ENCODE assay signal across 5 cellular contexts in genomic region chr20:35071436-35072153, GRCh38. TPM values are rescaled to one million over a fixed set of nuclear protein-coding genes. Genes with fewer than 3 reads are reported as not detected.
A peak's percentile ranks its signal among the peaks of the same experiment; 100 is the strongest.
DNase-seq lines count a peak whose midpoint lies in the region; ATAC-seq, FAIRE-seq and TF ChIP-seq lines count a peak whose summit lies in the region.
"Not testable (repeated sequence)": the region's sequence is repeated elsewhere in the genome, so short reads cannot be mapped to it uniquely, and the experiment has no call there.

No MANE protein-coding gene starts in this region.

- H3K4me1 Mint-ChIP-seq in CD8-positive, alpha-beta T cell (ENCODE audit: low read depth) = peaks cover 37% of the 10 kb centered on the region
- peaks cover 17% of the 10 kb centered on the region for H3K4me1 Mint-ChIP-seq in memory B cell

- not testable (repeated sequence) for H3K4me3 Mint-ChIP-seq in CD8-positive, alpha-beta T cell
- peak overlapping the region; percentile 17 for H3K4me3 Mint-ChIP-seq in memory B cell

- not testable (repeated sequence) for FAIRE-seq in K562 (lab: Jason Lieb, UNC); HepG2 (lab: Jason Lieb, UNC)

- not testable (repeated sequence) for H3K9me1 ChIP-seq in K562 (ENCODE audit: control insufficient read depth, insufficient read depth, low read length)

- in situ Hi-C loops in K562 (cut with MboI) = loop anchor here (10.0 kb wide), 1 partner anchor 1473 kb away; the partner anchor contains the start of gene MYL9
- in situ Hi-C loops in HepG2 (cut with HindIII; ENCODE audit: extremely low pct_ligation_motif_present, low pct_unique_long_range_greater_than_20kb) = not testable (repeated sequence)

- not testable (repeated sequence) for BruUV-seq in K562 (replicated peaks; lab: Mats Ljungman, UMichigan); HepG2 (replicated peaks; lab: Mats Ljungman, UMichigan)

- not testable (repeated sequence) for TF ChIP-seq CTCF in CD8-positive, alpha-beta T cell (IDR thresholded peaks at IDR 0.05); HEK293 (tag by site-specific recombination; IDR thresholded peaks at IDR 0.05); K562 (IDR thresholded peaks at IDR 0.05 in 2 of 3, conservative IDR thresholded peaks at IDR 0.05 in 1 of 3; ENCODE audit: insufficient read depth in 2 of 3, low read depth in 1 of 3, low read length in 3 of 3); HepG2 (CRISPR knock-in tag; IDR thresholded peaks at IDR 0.05)

- TF ChIP-seq EP300 in K562 (IDR thresholded peaks at IDR 0.05; ENCODE audit: low read length); HepG2 (IDR thresholded peaks at IDR 0.05; ENCODE audit: low read depth in 2 of 2, low read length in 2 of 2); HepG2 (CRISPR knock-in tag; IDR thresholded peaks at IDR 0.05; ENCODE audit: borderline replicate concordance): not testable (repeated sequence)

- H3K27me3 Mint-ChIP-seq in CD8-positive, alpha-beta T cell (ENCODE audit: low read depth); memory B cell: not testable (repeated sequence)

- not testable (repeated sequence) for DNase-seq in CD8-positive, alpha-beta T cell; K562 (ENCODE audit: extremely low read depth in 1 of 4, low spot score in 3 of 4); HepG2 (ENCODE audit: low spot score); memory B cell (ENCODE audit: low spot score in 2 of 2)

- H3K36me3 ChIP-seq in CD8-positive, alpha-beta T cell (ENCODE audit: insufficient read depth, low read length) = not testable (repeated sequence)
- H3K36me3 ChIP-seq in HEK293 (ENCODE audit: control insufficient read depth in 2 of 2, insufficient read depth in 1 of 2, low read length in 2 of 2) (peaks cover 7 to 13% of the 10 kb centered on the region in 2 experiments), K562 (ENCODE audit: control insufficient read depth, insufficient read depth, low read length) (peaks cover 31% of the 10 kb centered on the region; the same call in 1 of the 3 replicates), HepG2 (replicated peaks in 1 of 2; ENCODE audit: control insufficient read depth in 1 of 2, insufficient read depth in 2 of 2, low read length in 2 of 2) (peaks cover 19 to 43% of the 10 kb centered on the region in 2 experiments)

- not testable (repeated sequence) for H3K27ac ChIP-seq in CD8-positive, alpha-beta T cell (ENCODE audit: low read depth, low read length); HEK293 (ENCODE audit: extremely low read depth, low read depth, low read length); K562 (ENCODE audit: extremely low read depth, low read depth, low read length); HepG2 (ENCODE audit: extremely low read length, insufficient read depth, low read length)

- not testable (repeated sequence) for H2AFZ ChIP-seq in K562 (ENCODE audit: low read depth, low read length); HepG2 (ENCODE audit: low read length)

- 74% methylated on average over 7 of the region's 8 CpGs for WGBS in K562 (ENCODE audit: insufficient coverage, low coverage, missing lambda C conversion rate)
- WGBS in HepG2 (ENCODE audit: low lambda C conversion rate) = 96% methylated on average over 8 of the region's 8 CpGs

- H3K4me3 ChIP-seq in CD8-positive, alpha-beta T cell (ENCODE audit: low read depth, low read length); HEK293 (ENCODE audit: low read depth, low read length); K562; HepG2 (replicated peaks in 1 of 3; ENCODE audit: insufficient read depth in 1 of 3, low read depth in 2 of 3, low read length in 3 of 3): not testable (repeated sequence)

- not testable (repeated sequence) for TF ChIP-seq POLR2A in K562 (conservative IDR thresholded peaks at IDR 0.05); HepG2 (IDR thresholded peaks at IDR 0.05; ENCODE audit: insufficient read depth in 1 of 2, low read depth in 2 of 2, low read length in 2 of 2)

- POLR2A ChIA-PET in CD8-positive, alpha-beta T cell (lab: Charles Lee); HEK293 (lab: Yijun Ruan, JAX); K562 (lab: Yijun Ruan, JAX); HepG2 (lab: Yijun Ruan, JAX): not testable (repeated sequence)

- not testable (repeated sequence) for H4K20me1 ChIP-seq in K562 (replicated peaks; ENCODE audit: control insufficient read depth, insufficient read depth, low read length)
- H4K20me1 ChIP-seq in HepG2 (ENCODE audit: insufficient read depth, low read length) = peaks cover 11% of the 10 kb centered on the region

- not testable (repeated sequence) for H3K4me2 ChIP-seq in K562 (ENCODE audit: insufficient read depth, low read length); HepG2 (ENCODE audit: low read depth, low read length)

- not testable (repeated sequence) for H3K4me1 ChIP-seq in CD8-positive, alpha-beta T cell (ENCODE audit: insufficient read depth, low read length); HEK293 (ENCODE audit: control insufficient read depth, insufficient read depth, low read length); K562 (replicated peaks in 1 of 2; ENCODE audit: control insufficient read depth in 2 of 2, insufficient read depth in 2 of 2, low read length in 2 of 2); HepG2 (ENCODE audit: insufficient read depth, low read length)

- not testable (repeated sequence) for H3K27me3 ChIP-seq in CD8-positive, alpha-beta T cell (ENCODE audit: insufficient read depth, low read length); K562 (ENCODE audit: control insufficient read depth in 2 of 2, insufficient read depth in 2 of 2, low read length in 2 of 2); HepG2 (ENCODE audit: control insufficient read depth in 1 of 2, insufficient read depth in 2 of 2, low read length in 2 of 2)

- H3K9ac ChIP-seq in K562 (ENCODE audit: insufficient read depth in 1 of 2, low read depth in 2 of 2, low read length in 2 of 2); HepG2 (ENCODE audit: insufficient read depth, low read depth, low read length): not testable (repeated sequence)

- H3K36me3 Mint-ChIP-seq in CD8-positive, alpha-beta T cell = peaks cover 68% of the 10 kb centered on the region
- peaks cover 31% of the 10 kb centered on the region for H3K36me3 Mint-ChIP-seq in memory B cell

- intact Hi-C loops in CD8-positive, alpha-beta T cell (cut with DNase I, micrococcal nuclease); K562 (cut with micrococcal nuclease); HepG2 (cut with micrococcal nuclease; ENCODE audit: unreplicated experiment): not testable (repeated sequence)

- CTCF ChIA-PET in CD8-positive, alpha-beta T cell (lab: Charles Lee); K562 (lab: Yijun Ruan, JAX; ENCODE audit: low intra/inter-chr PET ratio); HepG2 (lab: Yijun Ruan, JAX; ENCODE audit: low intra/inter-chr PET ratio, low total read pairs): not testable (repeated sequence)
- CTCF ChIA-PET in HEK293 (lab: Yijun Ruan, JAX) = interaction anchor here (0.8 kb wide), 1 partner anchor 20 kb away, joined by 4 read pairs; no protein-coding TSS in a partner anchor

- H3K9me3 ChIP-seq in CD8-positive, alpha-beta T cell (ENCODE audit: low read length); HEK293 (ENCODE audit: control insufficient read depth, insufficient read depth, low read depth, low read length); K562 (replicated peaks; ENCODE audit: control insufficient read depth, insufficient read depth, low read depth, low read length); HepG2 (ENCODE audit: low read length): not testable (repeated sequence)

- H3K27ac Mint-ChIP-seq in CD8-positive, alpha-beta T cell = peak overlapping the region; percentile 57
- not testable (repeated sequence) for H3K27ac Mint-ChIP-seq in memory B cell

- not testable (repeated sequence) for TF ChIP-seq RAD21 in K562 (CRISPR knock-in tag; conservative IDR thresholded peaks at IDR 0.05 in 1 of 2, IDR thresholded peaks at IDR 0.05 in 1 of 2); HepG2 (CRISPR knock-in tag; IDR thresholded peaks at IDR 0.05)

- ATAC-seq in CD8-positive, alpha-beta T cell; K562; HepG2; memory B cell (ENCODE audit: low read depth): not testable (repeated sequence)

- not testable (repeated sequence) for H3K9me3 Mint-ChIP-seq in CD8-positive, alpha-beta T cell; memory B cell

- H3K79me2 ChIP-seq in K562 (ENCODE audit: control insufficient read depth, insufficient read depth, low read length) (peaks cover 12% of the 10 kb centered on the region), HepG2 (ENCODE audit: insufficient read depth, low read length) (peaks cover 38% of the 10 kb centered on the region)

RNA-seq across cellular contexts. Expression of gene TRPC4AP, which starts 21.0 kb away (rescaled TPM):
- 10 to 100 TPM; 63.3 to 64.0 TPM for total RNA-seq in CD8-positive, alpha-beta T cell
- 144 and 200 TPM in 2 replicates for total RNA-seq in K562 (2011; cell fraction: chromatin; rRNA removed; ENCODE audit: low replicate concordance)
- 104 and 109 TPM in 2 replicates for total RNA-seq in K562 (2011; cell fraction: nucleolus; rRNA removed)
- total RNA-seq in K562 (2011; cell fraction: nucleoplasm; rRNA removed) = 81.8 and 94.8 TPM in 2 replicates
- total RNA-seq in K562 (2014; rRNA removed) (27.8 and 30.4 TPM in 2 replicates), K562 (2014; rRNA removed; fragmentation: Illumina TruSeq; extraction: Trizol) (30.8 and 31.4 TPM in 2 replicates), K562 (2015; rRNA removed; fragmentation: Illumina TruSeq; extraction: Trizol) (33.2 and 33.3 TPM in 2 replicates), K562 (2021) (52.4 and 55.9 TPM in 2 replicates), HepG2 (2016; rRNA removed; fragmentation: Illumina TruSeq; extraction: Trizol) (136 and 161 TPM in 2 replicates)
- polyA plus RNA-seq in K562 (2011; rRNA removed) (70.3 and 92.0 TPM in 2 replicates), K562 (2014; fragmentation: Illumina TruSeq; extraction: Trizol) (49.1 and 53.7 TPM in 2 replicates), K562 (2014; fragmentation: Nextera tagmentation; extraction: Ambion mirVana) (1 to 10 TPM; 2.3 to 3.6 TPM), K562 (2014; rRNA removed) (54.4 and 55.0 TPM in 2 replicates), HepG2 (2011; rRNA removed) (137 and 161 TPM in 2 replicates)
- 72.8 and 74.0 TPM in 2 replicates for polyA plus RNA-seq in K562 (2011; cell fraction: cytosol; rRNA removed)
- polyA plus RNA-seq in K562 (2011; cell fraction: nucleus; rRNA removed) = 202 and 245 TPM in 2 replicates
- polyA plus RNA-seq in K562 (2012) = 41.4 and 126 TPM in 2 replicates
- 79.0 and 79.5 TPM in 2 replicates for polyA minus RNA-seq in K562 (2011; rRNA and poly(A)+ RNA removed)
- polyA minus RNA-seq in K562 (2011; cell fraction: cytosol; rRNA and poly(A)+ RNA removed) = 42.6 and 43.7 TPM in 2 replicates
- polyA minus RNA-seq in K562 (2011; cell fraction: nucleus; rRNA and poly(A)+ RNA removed) = 37.8 and 72.4 TPM in 2 replicates
- total RNA-seq in HepG2 (2016; cell fraction: cytosol; rRNA removed; fragmentation: Illumina TruSeq; extraction: Trizol; ENCODE audit: low read depth) = 14.0 and 17.1 TPM in 2 replicates
- total RNA-seq in HepG2 (2016; cell fraction: insoluble cytoplasmic fraction; rRNA removed; fragmentation: Illumina TruSeq; extraction: Trizol) = 135 and 149 TPM in 2 replicates
- 40.4 and 43.8 TPM in 2 replicates for total RNA-seq in HepG2 (2016; cell fraction: membrane; rRNA removed; fragmentation: Illumina TruSeq; extraction: Trizol)
- 93.4 and 104 TPM in 2 replicates for total RNA-seq in HepG2 (2016; cell fraction: nucleus; rRNA removed; fragmentation: Illumina TruSeq; extraction: Trizol)
- polyA plus RNA-seq in HepG2 (2011; cell fraction: cytosol; rRNA removed) = 124 and 126 TPM in 2 replicates
- 271 and 292 TPM in 2 replicates for polyA plus RNA-seq in HepG2 (2011; cell fraction: nucleus; rRNA removed)
- 99.8 and 102 TPM in 2 replicates for polyA plus RNA-seq in HepG2 (2012)
- polyA plus RNA-seq in HepG2 (2016; cell fraction: cytosol; fragmentation: Illumina TruSeq; extraction: Trizol; ENCODE audit: low read depth) = 9.6 and 11.2 TPM in 2 replicates
- 107 and 117 TPM in 2 replicates for polyA plus RNA-seq in HepG2 (2016; cell fraction: insoluble cytoplasmic fraction; fragmentation: Illumina TruSeq; extraction: Trizol; ENCODE audit: low read depth)
- 20.1 and 21.8 TPM in 2 replicates for polyA plus RNA-seq in HepG2 (2016; cell fraction: membrane; fragmentation: Illumina TruSeq; extraction: Trizol; ENCODE audit: low read depth)
- 123 and 137 TPM in 2 replicates for polyA plus RNA-seq in HepG2 (2016; cell fraction: nucleus; fragmentation: Illumina TruSeq; extraction: Trizol; ENCODE audit: insufficient read depth, low read depth)
- polyA minus RNA-seq in HepG2 (2011; rRNA and poly(A)+ RNA removed; ENCODE audit: low replicate concordance) = 113 and 272 TPM in 2 replicates
- polyA minus RNA-seq in HepG2 (2011; cell fraction: cytosol; rRNA and poly(A)+ RNA removed) = 117 and 119 TPM in 2 replicates
- 108 and 134 TPM in 2 replicates for polyA minus RNA-seq in HepG2 (2011; cell fraction: nucleus; rRNA and poly(A)+ RNA removed)
